In the genomic region with DNA sequence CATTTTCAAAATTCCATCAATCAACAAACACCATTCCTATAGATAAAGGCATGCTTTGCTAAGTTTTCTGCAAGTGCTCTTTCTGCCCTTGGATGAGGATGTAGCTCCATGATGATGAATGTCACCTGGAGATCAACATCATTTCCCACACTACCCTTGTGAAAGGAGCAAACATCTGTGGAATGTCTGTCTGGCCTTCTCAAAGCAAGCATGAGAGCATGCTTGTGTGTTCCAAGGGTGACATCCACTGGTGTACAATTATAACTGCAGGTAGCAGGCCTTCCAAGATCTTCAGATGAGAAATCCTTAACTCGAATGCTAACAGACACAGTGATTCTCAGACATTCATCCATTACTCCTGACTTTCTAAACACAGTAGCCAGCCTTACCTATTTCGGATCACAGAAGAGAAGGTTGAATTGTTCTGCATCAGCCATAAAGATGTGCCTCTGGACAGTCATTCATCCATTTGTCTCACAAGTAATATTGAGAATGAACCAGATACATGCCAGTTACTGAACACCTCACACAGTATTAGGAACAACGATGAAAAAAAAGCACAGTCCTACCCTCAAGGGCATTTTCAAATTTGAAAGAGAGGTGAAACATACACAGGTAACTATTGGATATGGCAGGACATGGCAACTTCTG, we compare ENCODE assay signal across 8 cellular contexts.
A peak's percentile ranks its signal among the peaks of the same experiment; 100 is the strongest.
DNase-seq lines count a peak whose midpoint lies in the region; ATAC-seq and TF ChIP-seq lines count a peak whose summit lies in the region.

No MANE protein-coding gene starts in this region.

- intact Hi-C loops in left colon (cut with DNase I, micrococcal nuclease), result loop anchor here in 1 of 2 donors (2.0 kb wide), 1 partner anchor 400 kb away; no protein-coding TSS in a partner anchor

- H3K4me1 ChIP-seq in NT2/D1 (ENCODE audit: insufficient read depth, insufficient read length) (no peaks in the 10 kb centered on the region), tibial nerve (no peaks in the 10 kb centered on the region)

- peak in 1 of 2 donors; percentile 53 for TF ChIP-seq EP300 in tibial nerve (IDR thresholded peaks at IDR 0.05)

- H3K27me3 ChIP-seq in NT2/D1 (ENCODE audit: insufficient read depth, insufficient read length), result no peaks in the 10 kb centered on the region
- H3K27me3 ChIP-seq in tibial nerve, result no peaks in the 10 kb centered on the region

- H3K9me3 Mint-ChIP-seq in activated naive CD4-positive, alpha-beta T cell treated with anti-CD3 and anti-CD28 coated beads, Interleukin-2, amount 10 ng/mL, durations not matched to agents 7 days and 5 days, result no peaks in the 10 kb centered on the region

- no peaks in the 10 kb centered on the region for H3K4me1 Mint-ChIP-seq in activated naive CD4-positive, alpha-beta T cell treated with anti-CD3 and anti-CD28 coated beads, Interleukin-2, amount 10 ng/mL, durations not matched to agents 7 days and 5 days

- TF ChIP-seq CTCF in tibial nerve (IDR thresholded peaks at IDR 0.05), result peak; percentile 56 to 83 (median 81)

- H3K36me3 ChIP-seq in NT2/D1 (ENCODE audit: insufficient read depth, insufficient read length, low read length), result no peaks in the 10 kb centered on the region
- H3K36me3 ChIP-seq in tibial nerve, result no peaks in the 10 kb centered on the region

- H3K9me3 ChIP-seq in NT2/D1 (ENCODE audit: insufficient read depth, low read length), result no peaks in the 10 kb centered on the region
- H3K9me3 ChIP-seq in tibial nerve, result no peaks in the 10 kb centered on the region

- H3K36me3 Mint-ChIP-seq in activated naive CD4-positive, alpha-beta T cell treated with anti-CD3 and anti-CD28 coated beads, Interleukin-2, amount 10 ng/mL, durations not matched to agents 7 days and 5 days, result no peaks in the 10 kb centered on the region

- H3K4me3 ChIP-seq in NT2/D1 (ENCODE audit: insufficient read length, low read depth) (no peak overlapping the region), tibial nerve (no peak overlapping the region)

- peak; percentile 41 for DNase-seq in activated naive CD4-positive, alpha-beta T cell treated with anti-CD3 and anti-CD28 coated beads, Interleukin-2, amount 10 ng/mL, durations not matched to agents 7 days and 5 days
- DNase-seq in activated naive CD4-positive, alpha-beta T cell treated with Interleukin-2 at 50 U/mL for 16 hours, result no peak
- DNase-seq in HuH-7.5 (ENCODE audit: low spot score), result peak; percentile 43
- DNase-seq in NT2/D1 (ENCODE audit: low read depth, low spot score), result peak; percentile 96
- peak; percentile 76 for DNase-seq in cerebellar cortex (ENCODE audit: low spot score)
- DNase-seq in left colon, result peak; percentile 8 to 33
- DNase-seq in tibial nerve (ENCODE audit: low spot score in 2 of 2), result peak in 1 of 2 donors; percentile 41

- H3K27me3 Mint-ChIP-seq in activated naive CD4-positive, alpha-beta T cell treated with anti-CD3 and anti-CD28 coated beads, Interleukin-2, amount 10 ng/mL, durations not matched to agents 7 days and 5 days, result peaks cover 26% of the 10 kb centered on the region

- 32 to 43% methylated on average over 3 of the region's 3 CpGs for WGBS in tibial nerve, 2 donors

- H3K27ac ChIP-seq in tibial nerve, result no peak overlapping the region

- ATAC-seq in GM21723 (IDR thresholded peaks at IDR 0.05; ENCODE audit: unreplicated experiment), result peak; percentile 85
- ATAC-seq in left colon, result peak; percentile 96

- no peak overlapping the region for H3K9ac ChIP-seq in NT2/D1 (ENCODE audit: insufficient read length, low read depth)

- H3K27ac Mint-ChIP-seq in activated naive CD4-positive, alpha-beta T cell treated with anti-CD3 and anti-CD28 coated beads, Interleukin-2, amount 10 ng/mL, durations not matched to agents 7 days and 5 days, result no peak overlapping the region

- CTCF ChIA-PET in activated naive CD4-positive, alpha-beta T cell treated with anti-CD3 and anti-CD28 coated beads, Interleukin-2, amount 10 ng/mL, durations not matched to agents 7 days and 5 days (lab: Charles Lee), result interaction anchor here (1.5 kb wide), 1 partner anchor 492 kb away, joined by 4 read pairs; no protein-coding TSS in a partner anchor

- no peak overlapping the region for H3K4me3 Mint-ChIP-seq in activated naive CD4-positive, alpha-beta T cell treated with anti-CD3 and anti-CD28 coated beads, Interleukin-2, amount 10 ng/mL, durations not matched to agents 7 days and 5 days

- no peak for TF ChIP-seq POLR2A in tibial nerve (IDR thresholded peaks at IDR 0.05)
